Comparison of ENCODE assay signal across 12 cellular contexts in genomic region chr14:66076166-66076565, GRCh38.
"Had no signal": no experiment of that assay in that cellular context is flagged by ENCODE, and none has a peak within 500 bp of the region (broad histone marks: within the 10 kb centered on the region; RNA-seq: fewer than 3 reads in every experiment).

No MANE protein-coding gene starts in this region.

- H3K9me3 ChIP-seq: spleen, suprapubic skin, upper lobe of left lung had no signal

- DNase-seq: activated CD4-positive, alpha-beta T cell treated with anti-CD3 and anti-CD28 coated beads, Interleukin-2, amount 50 U/mL, for 4 hours; activated T-cell treated with anti-CD3 and anti-CD28 coated beads, Interleukin-2, amount 50 U/mL, for 1 hour; amygdala; dermis blood vessel endothelial cell; hypothalamus; kidney glomerular epithelial cell; right cardiac atrium; spleen; stimulated activated CD4-positive, alpha-beta T cell treated with anti-CD3 and anti-CD28 coated beads, Interleukin-2, amount 100 ng/mL, for 24 hours; stimulated activated naive CD8-positive, alpha-beta T cell treated with anti-CD3 and anti-CD28 coated beads, Interleukin-15, Interleukin-2, amounts not matched to agents 100 U/mL and 50 U/mL, for 24 hours; upper lobe of left lung had no signal

- H3K4me3 ChIP-seq: spleen, suprapubic skin, upper lobe of left lung had no signal

- ATAC-seq: right cardiac atrium; stimulated activated naive CD8-positive, alpha-beta T cell treated with anti-CD3 and anti-CD28 coated beads, Interleukin-15, Interleukin-2, amounts not matched to agents 100 U/mL and 50 U/mL, for 24 hours had no signal

- H3K36me3 ChIP-seq: spleen, suprapubic skin, upper lobe of left lung had no signal

- H3K4me1 ChIP-seq: suprapubic skin, upper lobe of left lung had no signal

- H3K27ac ChIP-seq: spleen, suprapubic skin, upper lobe of left lung had no signal

- H3K27me3 ChIP-seq: spleen, suprapubic skin, upper lobe of left lung had no signal
